In genomic region chr4:119048446-119048845, GRCh38 we compare ENCODE assay signal across 22 cellular contexts.
"Had no signal": no experiment of that assay in that cellular context is flagged by ENCODE, and none has a peak within 500 bp of the region (broad histone marks: within the 10 kb centered on the region; RNA-seq: fewer than 3 reads in every experiment).

No MANE protein-coding gene starts in this region.

- ATAC-seq: activated CD4-positive, CD25-positive, alpha-beta regulatory T cell treated with anti-CD3 and anti-CD28 coated beads, Interleukin-2, amount 50 U/mL, for 24 hours; activated CD8-positive, alpha-beta memory T cell treated with anti-CD3 and anti-CD28 coated beads, Interleukin-2, amount 10 ng/mL, durations not matched to agents 7 days and 5 days; activated CD8-positive, alpha-beta T cell treated with anti-CD3 and anti-CD28 coated beads for 36 hours; body of pancreas; esophagus mucosa; heart left ventricle; left lung; natural killer cell treated with Interleukin-12 subunit alpha and Interleukin-12 subunit beta and Interleukin-15 and Interleukin-18, amount 100 ng/mL, for 72 hours; sciatic nerve; stimulated activated effector memory CD8-positive, alpha-beta T cell treated with anti-CD3 and anti-CD28 coated beads, Interleukin-12 subunit alpha, Interleukin-12 subunit beta, amount 100 ng/mL, for 72 hours; stimulated activated naive CD8-positive, alpha-beta T cell treated with anti-CD3 and anti-CD28 coated beads, Interleukin-15, amount 100 ng/mL, for 72 hours had no signal

- H3K4me1 ChIP-seq: body of pancreas had no signal

- H3K9me3 ChIP-seq: body of pancreas, heart left ventricle, left lung, tibial artery had no signal

- H3K27ac ChIP-seq: body of pancreas, left lung, VCaP had no signal

- H3K4me3 ChIP-seq: body of pancreas, heart left ventricle, left lung, tibial artery had no signal

- H3K27me3 ChIP-seq: body of pancreas, heart left ventricle, left lung, tibial artery had no signal

- DNase-seq: activated CD4-positive, alpha-beta T cell treated with anti-CD3 and anti-CD28 coated beads, Interleukin-2, amount 10 ng/mL, durations not matched to agents 7 days and 5 days; activated CD8-positive, alpha-beta memory T cell treated with anti-CD3 and anti-CD28 coated beads, Interleukin-2, amount 10 ng/mL, durations not matched to agents 7 days and 5 days; activated CD8-positive, alpha-beta T cell treated with anti-CD3 and anti-CD28 coated beads for 36 hours; activated effector memory CD4-positive, alpha-beta T cell treated with anti-CD3 and anti-CD28 coated beads, Interleukin-2, amount 50 U/mL, for 16 hours; activated naive CD4-positive, alpha-beta T cell treated with anti-CD3 and anti-CD28 coated beads, Interleukin-2, amount 10 ng/mL, durations not matched to agents 7 days and 5 days; activated T-cell treated with anti-CD3 and anti-CD28 coated beads for 4 hours; body of pancreas; caudate nucleus; effector CD4-positive, alpha-beta T cell; heart left ventricle; kidney; left lung; small intestine; stimulated activated CD4-positive, alpha-beta T cell treated with anti-CD3 and anti-CD28 coated beads, Interleukin-2, amount 100 ng/mL, for 24 hours; stimulated activated naive CD8-positive, alpha-beta T cell treated with anti-CD3 and anti-CD28 coated beads, Interleukin-15, amount 100 ng/mL, for 72 hours; tibial artery had no signal

- H3K36me3 ChIP-seq: heart left ventricle, left lung, tibial artery had no signal
